Comparison of ENCODE assay signal across 9 cellular contexts in genomic region chr2:219452361-219453317, GRCh38. TPM values are rescaled to one million over a fixed set of nuclear protein-coding genes. Genes with fewer than 3 reads are reported as not detected.
DNase-seq lines count a peak whose midpoint lies in the region; ATAC-seq and TF ChIP-seq lines count a peak whose summit lies in the region.
"Had no signal": no experiment of that assay in that cellular context is flagged by ENCODE, and none has a peak within 500 bp of the region (broad histone marks: within the 10 kb centered on the region; RNA-seq: fewer than 3 reads in every experiment).

No MANE protein-coding gene starts in this region.

- 0 out of 2 replicates have a peak, but pooled peaks cover 2% of the 10 kb centered on the region for H3K36me3 ChIP-seq in SJSA1
- H3K36me3 ChIP-seq in gastroesophageal sphincter: peaks cover 0 to 18% of the 10 kb centered on the region in 2 donors
- peaks cover 0 to 39% of the 10 kb centered on the region in 2 donors for H3K36me3 ChIP-seq in psoas muscle (ENCODE audit: insufficient read depth in 1 of 2, low read depth in 1 of 2)

- H3K27ac Mint-ChIP-seq in natural killer cell treated with Interleukin-12 subunit alpha and Interleukin-12 subunit beta and Interleukin-15 and Interleukin-18, amount 100 ng/mL, for 72 hours: no peak overlapping the region

- peak; percentile 35 to 42 for TF ChIP-seq POLR2A in gastroesophageal sphincter (IDR thresholded peaks at IDR 0.05)

- H3K36me3 Mint-ChIP-seq in natural killer cell treated with Interleukin-12 subunit alpha and Interleukin-12 subunit beta and Interleukin-15 and Interleukin-18, amount 100 ng/mL, for 72 hours: no peaks in the 10 kb centered on the region

- WGBS in gastroesophageal sphincter (ENCODE audit: low coverage in 1 of 2), 2 donors: 26 to 34% methylated on average over 7 to 14 of the region's 23 CpGs
- WGBS in psoas muscle, 3 donors: 18 to 29% (median 21%) methylated on average over 23 of the region's 23 CpGs

- TF ChIP-seq EP300 in gastroesophageal sphincter (IDR thresholded peaks at IDR 0.05): peak; percentile 73

- H3K27me3 ChIP-seq in SJSA1 (replicated peaks) (no peaks in the 10 kb centered on the region), gastroesophageal sphincter (peaks cover 16% of the 10 kb centered on the region), psoas muscle (ENCODE audit: insufficient read depth in 3 of 3, low read length in 2 of 3) (no peaks in the 10 kb centered on the region)

- DNase-seq in DMS 273 treated with DMSO at 0.1 percent for 48 hours (lab: John Stamatoyannopoulos, UW): peak; percentile 85
- DNase-seq in SJSA1 (ENCODE audit: low read depth in 1 of 2, low spot score in 2 of 2): peak; percentile 58 to 81
- peak; percentile 83 to 90 for DNase-seq in psoas muscle
- no peak for DNase-seq in natural killer cell treated with Interleukin-12 subunit alpha and Interleukin-12 subunit beta and Interleukin-15 and Interleukin-18, amount 100 ng/mL, for 72 hours (ENCODE audit: low spot score)
- DNase-seq in retina: no peak
- DNase-seq: cortex of kidney had no signal

- H3K27me3 Mint-ChIP-seq in natural killer cell treated with Interleukin-12 subunit alpha and Interleukin-12 subunit beta and Interleukin-15 and Interleukin-18, amount 100 ng/mL, for 72 hours: peaks cover 14 to 17% of the 10 kb centered on the region in 2 donors

- peaks cover 22% of the 10 kb centered on the region for H3K4me1 ChIP-seq in SJSA1 (replicated peaks)
- peaks cover 0 to 100% (median 23%) of the 10 kb centered on the region in 3 donors for H3K4me1 ChIP-seq in gastroesophageal sphincter
- peaks cover 53% of the 10 kb centered on the region for H3K4me1 ChIP-seq in psoas muscle

- H3K9me3 Mint-ChIP-seq in natural killer cell treated with Interleukin-12 subunit alpha and Interleukin-12 subunit beta and Interleukin-15 and Interleukin-18, amount 100 ng/mL, for 72 hours: no peaks in the 10 kb centered on the region

- no peaks in the 10 kb centered on the region for H3K9me3 ChIP-seq in SJSA1 (replicated peaks)
- H3K9me3 ChIP-seq in gastroesophageal sphincter: no peaks in the 10 kb centered on the region
- H3K9me3 ChIP-seq in psoas muscle: no peaks in the 10 kb centered on the region

- no peak overlapping the region for H3K4me3 Mint-ChIP-seq in natural killer cell treated with Interleukin-12 subunit alpha and Interleukin-12 subunit beta and Interleukin-15 and Interleukin-18, amount 100 ng/mL, for 72 hours

- H3K4me1 Mint-ChIP-seq in natural killer cell treated with Interleukin-12 subunit alpha and Interleukin-12 subunit beta and Interleukin-15 and Interleukin-18, amount 100 ng/mL, for 72 hours (ENCODE audit: low read depth in 2 of 2): no peaks in the 10 kb centered on the region

- TF ChIP-seq CTCF in gastroesophageal sphincter (IDR thresholded peaks at IDR 0.05): no peak
- TF ChIP-seq CTCF in psoas muscle (IDR thresholded peaks at IDR 0.05): no peak

- H3K27ac ChIP-seq in SJSA1 (peak overlapping the region; percentile 38), gastroesophageal sphincter (peak overlapping the region; percentile 93 to 99 (median 98)), psoas muscle (peak overlapping the region; percentile 94)

- no peak overlapping the region for H3K4me3 ChIP-seq in SJSA1
- peak overlapping the region in 1 of 2 donors; percentile 48 for H3K4me3 ChIP-seq in gastroesophageal sphincter
- H3K4me3 ChIP-seq in psoas muscle: peak overlapping the region; percentile 40

- intact Hi-C loops in psoas muscle (cut with DNase I): loop anchor here in 1 of 2 donors (5.0 kb wide), 1 partner anchor 50 kb away; no protein-coding TSS in a partner anchor

- ATAC-seq in gastroesophageal sphincter: peak; percentile 64
- ATAC-seq in psoas muscle: peak; percentile 77 to 81 (median 80)
- ATAC-seq in HG03095 (IDR thresholded peaks at IDR 0.05; ENCODE audit: unreplicated experiment): no peak
- ATAC-seq in natural killer cell treated with Interleukin-12 subunit alpha and Interleukin-12 subunit beta and Interleukin-15 and Interleukin-18, amount 100 ng/mL, for 72 hours: no peak
- ATAC-seq in GM18502 (IDR thresholded peaks at IDR 0.05; ENCODE audit: poor library complexity, unreplicated experiment): no peak

RNA-seq across cellular contexts. Expression of gene SPEG, which starts 18.0 kb away (rescaled TPM):
- total RNA-seq in SJSA1 (2014; rRNA removed; shearing (Covaris generic)): 0.44 and 4.2 TPM in 2 replicates
- total RNA-seq in gastroesophageal sphincter (100 to 1,000 TPM in 3 of 4 donors, 10 to 100 TPM in 1; 90.2 to 307 (median 214) TPM), psoas muscle (100 to 1,000 TPM; 239 to 419 (median 304) TPM)
- polyA plus RNA-seq in psoas muscle: 100 to 1,000 TPM in 2 of 3 donors, 10 to 100 TPM in 1; 34.8 to 190 (median 133) TPM
- under 1 TPM in 1 of 2 donors, not detected in 1; 0.86 TPM for total RNA-seq in natural killer cell treated with Interleukin-12 subunit alpha and Interleukin-12 subunit beta and Interleukin-15 and Interleukin-18, amount 100 ng/mL, for 72 hours

RNA-seq across cellular contexts. Expression of gene DES, which starts 34.5 kb away (rescaled TPM):
- total RNA-seq in SJSA1 (2014; rRNA removed; shearing (Covaris generic)): 0.13 TPM in 1 of 2 replicates, not detected in the other
- total RNA-seq in gastroesophageal sphincter: over 10,000 TPM; 10,852 to 31,720 (median 15,007) TPM
- over 10,000 TPM; 12,653 to 14,820 (median 13,821) TPM for total RNA-seq in psoas muscle
- polyA plus RNA-seq in psoas muscle: over 10,000 TPM in 2 of 3 donors, 1,000 to 10,000 TPM in 1; 8,143 to 13,925 (median 13,727) TPM
- not detected for total RNA-seq in natural killer cell treated with Interleukin-12 subunit alpha and Interleukin-12 subunit beta and Interleukin-15 and Interleukin-18, amount 100 ng/mL, for 72 hours

RNA-seq across cellular contexts. Expression of gene GMPPA, which starts 46.1 kb away (rescaled TPM):
- total RNA-seq in SJSA1 (2014; rRNA removed; shearing (Covaris generic)): 40.5 and 47.0 TPM in 2 replicates
- total RNA-seq in gastroesophageal sphincter: 10 to 100 TPM; 11.3 to 26.4 (median 14.2) TPM
- 10 to 100 TPM; 14.4 to 23.4 (median 18.2) TPM for total RNA-seq in psoas muscle
- polyA plus RNA-seq in psoas muscle: 10 to 100 TPM; 20.0 to 33.8 (median 26.9) TPM
- 10 to 100 TPM; 55.5 to 67.1 TPM for total RNA-seq in natural killer cell treated with Interleukin-12 subunit alpha and Interleukin-12 subunit beta and Interleukin-15 and Interleukin-18, amount 100 ng/mL, for 72 hours

Comparison
In these comparisons a context has a peak if more than half of its experiments do, and no peak if none do; other contexts are left out.
1. DNase-seq: peak in DMS 273 treated with DMSO at 0.1 percent for 48 hours (single experiment), SJSA1 (2 of 2) and psoas muscle (2 of 2); none in natural killer cell treated with Interleukin-12 subunit alpha and Interleukin-12 subunit beta and Interleukin-15 and Interleukin-18, amount 100 ng/mL, for 72 hours (single experiment) and retina (single experiment).
2. H3K27ac ChIP-seq: peak in every context shown above with its lines; median percentile 98 in gastroesophageal sphincter; 94 in psoas muscle; 38 in SJSA1.
3. ATAC-seq: peak in gastroesophageal sphincter (single experiment) and psoas muscle (4 of 4); none in HG03095 (single experiment), natural killer cell treated with Interleukin-12 subunit alpha and Interleukin-12 subunit beta and Interleukin-15 and Interleukin-18, amount 100 ng/mL, for 72 hours (0 of 2) and GM18502 (single experiment).
4. RNA of gene SPEG, which starts 18.0 kb away (total RNA-seq): 239 to 419 TPM in psoas muscle and 90.2 to 307 TPM in gastroesophageal sphincter; 0.44 to 4.2 TPM in SJSA1 and 0.86 TPM in natural killer cell treated with Interleukin-12 subunit alpha and Interleukin-12 subunit beta and Interleukin-15 and Interleukin-18, amount 100 ng/mL, for 72 hours; every median in the first group is over 10 times any median in the second.
5. RNA of gene DES, which starts 34.5 kb away (total RNA-seq): 10,852 to 31,720 TPM in gastroesophageal sphincter and 12,653 to 14,820 TPM in psoas muscle; 0.13 TPM in SJSA1 and not detected in natural killer cell treated with Interleukin-12 subunit alpha and Interleukin-12 subunit beta and Interleukin-15 and Interleukin-18, amount 100 ng/mL, for 72 hours; every median in the first group is over 1,000 times any median in the second.